ENCODE assay signal across 2 cellular contexts in the genomic region with DNA sequence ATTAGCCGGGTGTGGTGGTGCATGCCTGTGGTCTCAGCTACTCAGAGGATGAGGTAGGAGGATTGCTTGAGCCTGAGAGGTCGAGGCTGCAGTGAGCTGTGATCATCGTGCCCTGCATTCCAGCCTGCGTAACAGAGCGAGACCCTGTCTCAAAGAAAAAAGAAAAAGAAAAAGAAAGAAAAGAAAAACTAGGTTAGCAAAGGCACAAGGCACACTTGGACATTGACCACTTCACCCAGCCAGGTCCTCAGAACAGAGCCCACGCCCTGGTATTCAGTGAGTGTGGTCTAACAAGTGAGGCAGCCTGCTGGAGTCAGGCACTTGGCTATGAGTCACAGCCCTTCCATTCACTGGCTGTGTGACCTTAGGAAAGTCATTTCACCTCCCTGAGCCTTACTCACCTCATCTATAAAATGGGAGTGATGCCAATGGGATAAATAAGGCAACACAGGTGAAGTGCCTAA.
TF ChIP-seq lines count a peak whose summit lies in the region.

No MANE protein-coding gene starts in this region.

TF ChIP-seq in SK-N-SH treated with all-trans-retinoic acid at 6 μM for 48 hours, 23 proteins besides CTCF, POLR2A, EP300 and RAD21:
- TF ChIP-seq BACH2 (CRISPR knock-in tag; IDR thresholded peaks at IDR 0.05; ENCODE audit: borderline replicate concordance) (no peak), ZC3H10 (CRISPR knock-in tag; IDR thresholded peaks at IDR 0.05) (no peak), CSDC2 (CRISPR knock-in tag; IDR thresholded peaks at IDR 0.05) (no peak), ZNF8 (CRISPR knock-in tag; IDR thresholded peaks at IDR 0.05) (no peak), ZNF70 (CRISPR knock-in tag; IDR thresholded peaks at IDR 0.05) (no peak), GLIS3 (CRISPR knock-in tag; IDR thresholded peaks at IDR 0.05) (no peak), ZFP30 (CRISPR knock-in tag; IDR thresholded peaks at IDR 0.05) (no peak), OSR1 (CRISPR knock-in tag; IDR thresholded peaks at IDR 0.05) (no peak), SNAI2 (CRISPR knock-in tag; IDR thresholded peaks at IDR 0.05) (no peak)
- TF ChIP-seq, protein P1, sequence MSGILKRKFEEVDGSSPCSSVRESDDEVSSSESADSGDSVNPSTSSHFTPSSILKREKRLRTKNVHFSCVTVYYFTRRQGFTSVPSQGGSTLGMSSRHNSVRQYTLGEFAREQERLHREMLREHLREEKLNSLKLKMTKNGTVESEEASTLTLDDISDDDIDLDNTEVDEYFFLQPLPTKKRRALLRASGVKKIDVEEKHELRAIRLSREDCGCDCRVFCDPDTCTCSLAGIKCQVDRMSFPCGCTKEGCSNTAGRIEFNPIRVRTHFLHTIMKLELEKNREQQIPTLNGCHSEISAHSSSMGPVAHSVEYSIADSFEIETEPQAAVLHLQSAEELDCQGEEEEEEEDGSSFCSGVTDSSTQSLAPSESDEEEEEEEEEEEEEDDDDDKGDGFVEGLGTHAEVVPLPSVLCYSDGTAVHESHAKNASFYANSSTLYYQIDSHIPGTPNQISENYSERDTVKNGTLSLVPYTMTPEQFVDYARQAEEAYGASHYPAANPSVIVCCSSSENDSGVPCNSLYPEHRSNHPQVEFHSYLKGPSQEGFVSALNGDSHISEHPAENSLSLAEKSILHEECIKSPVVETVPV (CRISPR knock-in tag; IDR thresholded peaks at IDR 0.05): no peak

TF ChIP-seq in SK-N-SH, 30 proteins besides CTCF, POLR2A, EP300 and RAD21:
- TF ChIP-seq USF1 (IDR thresholded peaks at IDR 0.05; ENCODE audit: borderline replicate concordance, low read depth) (no peak), GATA2 (CRISPR knock-in tag; IDR thresholded peaks at IDR 0.05) (no peak), RCOR1 (IDR thresholded peaks at IDR 0.05; ENCODE audit: low read length) (no peak), YY1 (IDR thresholded peaks at IDR 0.05; ENCODE audit: low read depth) (no peak), MEF2A (IDR thresholded peaks at IDR 0.05; ENCODE audit: borderline replicate concordance, low read depth) (no peak), TCF12 (IDR thresholded peaks at IDR 0.05) (no peak)
